9 cellular contexts compared by ENCODE assay signal in the genomic region with DNA sequence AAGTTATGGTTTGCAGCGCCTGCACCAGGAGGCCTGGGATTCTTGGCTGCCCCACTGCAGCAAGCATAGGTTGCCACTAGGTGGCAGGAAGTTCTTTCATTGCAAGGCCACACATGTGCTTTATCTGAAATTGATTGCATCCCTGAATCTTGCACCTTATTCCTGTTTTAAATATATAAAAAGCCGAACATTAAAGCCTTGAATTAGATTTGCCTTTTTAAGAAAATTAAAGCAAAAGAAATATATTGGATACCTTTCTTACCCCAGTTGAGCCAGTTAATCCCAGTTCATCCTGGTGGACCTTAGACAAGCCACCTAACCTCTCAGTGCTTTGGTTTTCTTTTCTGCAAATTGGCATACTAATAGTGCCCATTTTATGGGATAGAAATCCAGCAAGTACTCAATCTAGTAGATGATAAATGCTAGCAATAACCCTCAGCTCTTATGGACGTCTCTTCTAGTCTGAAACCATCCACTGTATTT. TPM values are rescaled to one million over a fixed set of nuclear protein-coding genes. Genes with fewer than 3 reads are reported as not detected.
A peak's percentile ranks its signal among the peaks of the same experiment; 100 is the strongest.
DNase-seq lines count a peak whose midpoint lies in the region; ATAC-seq and TF ChIP-seq lines count a peak whose summit lies in the region.
"Had no signal": no experiment of that assay in that cellular context is flagged by ENCODE, and none has a peak within 500 bp of the region (broad histone marks: within the 10 kb centered on the region; RNA-seq: fewer than 3 reads in every experiment).

No MANE protein-coding gene starts in this region.

- no peak overlapping the region for H3K4me2 ChIP-seq in Karpas-422 (ENCODE audit: low read depth, low read length, poor library complexity, severe bottlenecking)

- H3K27ac ChIP-seq in Karpas-422 (ENCODE audit: low read length) = no peak overlapping the region
- no peak overlapping the region for H3K27ac ChIP-seq in heart right ventricle

- H3K4me3 Mint-ChIP-seq in activated naive CD8-positive, alpha-beta T cell treated with anti-CD3 and anti-CD28 coated beads for 36 hours = no peak overlapping the region

- ATAC-seq in GM19023 (IDR thresholded peaks at IDR 0.05; ENCODE audit: unreplicated experiment) (peak; percentile 74), heart right ventricle (peak in 7 of 8 donors; percentile 47 to 82 (median 76)), HG02588 (IDR thresholded peaks at IDR 0.05; ENCODE audit: unreplicated experiment) (no peak)

- no peaks in the 10 kb centered on the region for H3K79me2 ChIP-seq in Karpas-422 (ENCODE audit: low read length)

- TF ChIP-seq CTCF in BE2C (IDR thresholded peaks at IDR 0.05; ENCODE audit: low read depth, low read length) (peak; percentile 98), heart right ventricle (IDR thresholded peaks at IDR 0.05) (peak; percentile 58 to 91 (median 85))

- H3K9ac ChIP-seq in Karpas-422 (ENCODE audit: low read length) = no peak overlapping the region

- H3K36me3 Mint-ChIP-seq in activated naive CD8-positive, alpha-beta T cell treated with anti-CD3 and anti-CD28 coated beads for 36 hours = no peaks in the 10 kb centered on the region
- H3K36me3 Mint-ChIP-seq: IgD-negative memory B cell had no signal

- H3K9me3 Mint-ChIP-seq in activated naive CD8-positive, alpha-beta T cell treated with anti-CD3 and anti-CD28 coated beads for 36 hours = no peaks in the 10 kb centered on the region
- H3K9me3 Mint-ChIP-seq: IgD-negative memory B cell had no signal

- H3K36me3 ChIP-seq in BE2C (no peaks in the 10 kb centered on the region), Karpas-422 (ENCODE audit: insufficient read depth, low read length) (no peaks in the 10 kb centered on the region), heart right ventricle (no peaks in the 10 kb centered on the region)

- H4K20me1 ChIP-seq in Karpas-422 (ENCODE audit: insufficient read depth, low read depth, low read length) = no peaks in the 10 kb centered on the region

- H3K9me3 ChIP-seq in BE2C = no peaks in the 10 kb centered on the region
- no peaks in the 10 kb centered on the region for H3K9me3 ChIP-seq in Karpas-422 (ENCODE audit: low read length)
- H3K9me3 ChIP-seq in heart right ventricle = no peaks in the 10 kb centered on the region

- H3K4me3 ChIP-seq in BE2C (ENCODE audit: low read depth, low read length) (no peak overlapping the region), Karpas-422 (ENCODE audit: low read length) (no peak overlapping the region), heart right ventricle (no peak overlapping the region)

- H3K4me1 Mint-ChIP-seq in activated naive CD8-positive, alpha-beta T cell treated with anti-CD3 and anti-CD28 coated beads for 36 hours = peaks cover 3% of the 10 kb centered on the region
- H3K4me1 Mint-ChIP-seq: IgD-negative memory B cell had no signal

- WGBS in heart right ventricle, 2 donors = 32 to 38% methylated on average over 3 of the region's 3 CpGs

- peak; percentile 76 for DNase-seq in BE2C
- peak; percentile 87 for DNase-seq in Karpas-422
- peak; percentile 85 for DNase-seq in SK-N-DZ (ENCODE audit: low spot score)
- peak; percentile 51 for DNase-seq in activated naive CD8-positive, alpha-beta T cell treated with anti-CD3 and anti-CD28 coated beads for 36 hours
- peak; percentile 30 to 35 for DNase-seq in heart right ventricle
- DNase-seq in renal cortical epithelial cell (ENCODE audit: low read depth) = peak; percentile 60

- intact Hi-C loops in heart right ventricle (cut with DNase I) = loop anchor here in 6 of 10 donors (5.0 to 10.0 kb wide), 5 partner anchors 163 to 657 kb away; a partner anchor contains a TSS

- no peaks in the 10 kb centered on the region for H3K27me3 ChIP-seq in BE2C
- H3K27me3 ChIP-seq in Karpas-422 (ENCODE audit: low read length) = no peaks in the 10 kb centered on the region
- H3K27me3 ChIP-seq in heart right ventricle = no peaks in the 10 kb centered on the region

- peaks cover 12% of the 10 kb centered on the region for H3K4me1 ChIP-seq in BE2C
- H3K4me1 ChIP-seq in Karpas-422 (ENCODE audit: low read length) = peaks cover 9% of the 10 kb centered on the region
- H3K4me1 ChIP-seq in heart right ventricle = no peaks in the 10 kb centered on the region

- no peaks in the 10 kb centered on the region for H3K9me2 ChIP-seq in Karpas-422 (replicated peaks; ENCODE audit: insufficient read depth, low read length)

- H2AFZ ChIP-seq in Karpas-422 (ENCODE audit: low read length) = peak overlapping the region; percentile 22

- no peaks in the 10 kb centered on the region for H3K27me3 Mint-ChIP-seq in activated naive CD8-positive, alpha-beta T cell treated with anti-CD3 and anti-CD28 coated beads for 36 hours

- no peak overlapping the region for H3K27ac Mint-ChIP-seq in activated naive CD8-positive, alpha-beta T cell treated with anti-CD3 and anti-CD28 coated beads for 36 hours

RNA-seq across cellular contexts. Expression of a gene that starts 6.3 kb away (rescaled TPM):
- polyA plus RNA-seq in BE2C (2012; ENCODE audit: insufficient read depth, insufficient read length, low read depth) = 3.5 TPM
- 5.5 and 6.9 TPM in 2 replicates for total RNA-seq in Karpas-422 (2014; rRNA removed; shearing (Covaris generic); ENCODE audit: low replicate concordance)
- polyA plus RNA-seq in SK-N-DZ (2014; cell fraction: cytosol; rRNA removed) = 6.2 and 7.6 TPM in 2 replicates
- polyA plus RNA-seq in SK-N-DZ (2014; cell fraction: nucleus; rRNA removed) = 4.7 and 7.9 TPM in 2 replicates
- total RNA-seq in activated naive CD8-positive, alpha-beta T cell treated with anti-CD3 and anti-CD28 coated beads for 36 hours = 10 to 100 TPM in 1 of 2 experiments, 1 to 10 TPM in 1; 9.4 to 10.3 TPM
- total RNA-seq in heart right ventricle (1 to 10 TPM; 2.6 to 6.5 (median 3.6) TPM), renal cortical epithelial cell (3.0 and 7.4 TPM in 2 replicates)
- polyA plus RNA-seq in heart right ventricle = 1 to 10 TPM; 3.0 to 5.9 TPM

RNA-seq across cellular contexts. Expression of a gene that starts 37.6 kb away (rescaled TPM):
- 16.9 TPM for polyA plus RNA-seq in BE2C (2012; ENCODE audit: insufficient read depth, insufficient read length, low read depth)
- total RNA-seq in Karpas-422 (2014; rRNA removed; shearing (Covaris generic); ENCODE audit: low replicate concordance) = 36.0 and 98.9 TPM in 2 replicates
- polyA plus RNA-seq in SK-N-DZ (2014; cell fraction: cytosol; rRNA removed) = 90.9 and 92.8 TPM in 2 replicates
- polyA plus RNA-seq in SK-N-DZ (2014; cell fraction: nucleus; rRNA removed) = 70.6 and 89.9 TPM in 2 replicates
- total RNA-seq in activated naive CD8-positive, alpha-beta T cell treated with anti-CD3 and anti-CD28 coated beads for 36 hours = 100 to 1,000 TPM; 139 to 147 TPM
- total RNA-seq in heart right ventricle (10 to 100 TPM in 9 of 10 donors, 1 to 10 TPM in 1; 7.5 to 15.2 (median 12.8) TPM), renal cortical epithelial cell (30.9 and 46.6 TPM in 2 replicates)
- polyA plus RNA-seq in heart right ventricle = 10 to 100 TPM in 1 of 2 donors, 1 to 10 TPM in 1; 7.3 to 20.2 TPM

RNA-seq across cellular contexts. Expression of a gene that starts 53.3 kb away (rescaled TPM):
- polyA plus RNA-seq in BE2C (2012; ENCODE audit: insufficient read depth, insufficient read length, low read depth) = 6.7 TPM
- total RNA-seq in Karpas-422 (2014; rRNA removed; shearing (Covaris generic); ENCODE audit: low replicate concordance) = 24.6 and 34.8 TPM in 2 replicates
- 18.2 and 25.4 TPM in 2 replicates for polyA plus RNA-seq in SK-N-DZ (2014; cell fraction: cytosol; rRNA removed)
- 21.6 and 32.6 TPM in 2 replicates for polyA plus RNA-seq in SK-N-DZ (2014; cell fraction: nucleus; rRNA removed)
- 10 to 100 TPM; 10.5 to 12.9 TPM for total RNA-seq in activated naive CD8-positive, alpha-beta T cell treated with anti-CD3 and anti-CD28 coated beads for 36 hours
- total RNA-seq in heart right ventricle (10 to 100 TPM; 16.1 to 23.4 (median 19.6) TPM), renal cortical epithelial cell (13.2 and 70.0 TPM in 2 replicates)
- polyA plus RNA-seq in heart right ventricle = 1 to 10 TPM; 5.6 to 9.1 TPM

Comparison
In these comparisons a context has a peak if more than half of its experiments do, and no peak if none do; other contexts are left out.
1. DNase-seq: peak in every context shown above with its lines; median percentile 87 in Karpas-422; 85 in SK-N-DZ; 76 in BE2C; 60 in renal cortical epithelial cell; 51 in activated naive CD8-positive, alpha-beta T cell treated with anti-CD3 and anti-CD28 coated beads for 36 hours; 32 in heart right ventricle.